In the genomic region with DNA sequence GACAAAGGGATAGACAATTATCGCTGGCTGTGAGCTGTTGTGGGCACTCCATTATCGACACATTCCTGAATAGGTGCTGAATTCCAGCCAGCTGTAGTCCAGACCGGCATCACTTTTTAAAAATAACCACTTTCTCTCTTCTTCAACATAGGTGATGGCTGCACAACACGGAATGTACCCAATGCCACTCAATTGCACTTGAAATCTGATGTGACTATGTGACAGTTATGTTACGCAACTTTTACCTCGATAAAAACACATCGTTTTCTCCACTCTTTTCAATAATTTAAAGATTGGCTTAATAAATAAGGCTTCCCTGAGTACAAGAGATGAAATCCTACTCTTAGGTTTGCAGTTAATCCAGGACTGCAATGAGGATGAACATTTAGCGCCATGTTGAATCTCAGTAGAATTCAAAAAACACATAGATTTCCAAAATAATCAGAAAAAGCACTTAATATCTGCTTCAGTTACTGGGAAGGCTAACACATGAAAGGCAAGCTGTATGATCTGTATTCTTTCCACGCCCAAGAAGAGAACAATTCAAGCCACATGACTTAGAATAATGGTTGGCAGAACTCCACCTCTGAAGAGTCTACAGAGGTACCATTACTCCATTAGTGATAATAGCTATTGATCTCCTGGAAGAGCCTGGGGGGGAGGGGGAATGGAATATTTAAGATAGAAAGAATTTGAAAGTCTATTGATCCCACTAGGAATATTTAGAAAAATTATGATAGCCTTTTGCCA, we compare ENCODE assay signal across 14 cellular contexts. TPM values are rescaled to one million over a fixed set of nuclear protein-coding genes. Genes with fewer than 3 reads are reported as not detected.
DNase-seq lines count a peak whose midpoint lies in the region; ATAC-seq and TF ChIP-seq lines count a peak whose summit lies in the region.
"Had no signal": no experiment of that assay in that cellular context is flagged by ENCODE, and none has a peak within 500 bp of the region (broad histone marks: within the 10 kb centered on the region; RNA-seq: fewer than 3 reads in every experiment).

No MANE protein-coding gene starts in this region.

- 0 out of 2 replicates have a peak, but pooled peaks cover 4% of the 10 kb centered on the region for H3F3A ChIP-seq in MM.1S (ENCODE audit: insufficient read depth, low read length)

- H3K4me3 ChIP-seq in right atrium auricular region: peak overlapping the region in 1 of 2 donors; percentile 14
- H3K4me3 ChIP-seq in iPS-20b (ENCODE audit: low read length): peak overlapping the region; percentile 92
- no peak overlapping the region for H3K4me3 ChIP-seq in MM.1S (ENCODE audit: low read length)
- H3K4me3 ChIP-seq: upper lobe of left lung had no signal

- DNase-seq in right atrium auricular region (ENCODE audit: low spot score) (no peak), Right ventricle myocardium superior (no peak), NCI-H2171 treated with DMSO at 0.1 percent for 48 hours (lab: John Stamatoyannopoulos, UW) (no peak), NCI-H2081 treated with DMSO at 0.1 percent for 48 hours (lab: John Stamatoyannopoulos, UW) (no peak), MM.1S (no peak)
- DNase-seq: KG1, NCI-H2171, upper lobe of left lung had no signal

- peaks cover 0 to 74% of the 10 kb centered on the region in 2 donors for H3K4me1 ChIP-seq in right atrium auricular region
- peaks cover 30% of the 10 kb centered on the region for H3K4me1 ChIP-seq in iPS-20b (ENCODE audit: insufficient read depth, low read length)
- H3K4me1 ChIP-seq in MM.1S (ENCODE audit: low read length): peaks cover 21% of the 10 kb centered on the region

- peaks cover 62% of the 10 kb centered on the region for H4K20me1 ChIP-seq in MM.1S (ENCODE audit: insufficient read depth, low read length)

- H3K27me3 ChIP-seq in right atrium auricular region (no peaks in the 10 kb centered on the region), iPS-20b (ENCODE audit: insufficient read depth, low read length) (no peaks in the 10 kb centered on the region), MM.1S (replicated peaks; ENCODE audit: insufficient read depth, low read length) (no peaks in the 10 kb centered on the region)
- H3K27me3 ChIP-seq: upper lobe of left lung had no signal

- H3K9ac ChIP-seq in iPS-20b (ENCODE audit: low read depth, low read length): no peak overlapping the region
- H3K9ac ChIP-seq in MM.1S (ENCODE audit: low read length): no peak overlapping the region

- H2AFZ ChIP-seq in MM.1S (ENCODE audit: low read length): no peak overlapping the region

- peaks cover 20% of the 10 kb centered on the region for H3K36me3 Mint-ChIP-seq in activated naive CD8-positive, alpha-beta T cell

- TF ChIP-seq CTCF in right atrium auricular region (IDR thresholded peaks at IDR 0.05) (no peak), MM.1S (IDR thresholded peaks at IDR 0.05; ENCODE audit: low read length) (no peak)

- H3K79me2 ChIP-seq in MM.1S (ENCODE audit: low read length): peaks cover 86% of the 10 kb centered on the region

- H3K4me1 Mint-ChIP-seq in activated naive CD8-positive, alpha-beta T cell (ENCODE audit: low read depth): peaks cover 64% of the 10 kb centered on the region

- no peaks in the 10 kb centered on the region for H3K9me3 ChIP-seq in right atrium auricular region
- H3K9me3 ChIP-seq in iPS-20b (ENCODE audit: insufficient read depth, low read depth, low read length): no peaks in the 10 kb centered on the region; the same call in 1 of the 2 replicates
- H3K9me3 ChIP-seq in MM.1S (replicated peaks; ENCODE audit: insufficient read depth, low read length): no peaks in the 10 kb centered on the region
- H3K9me3 ChIP-seq: upper lobe of left lung had no signal

- no peak for ATAC-seq in Right ventricle myocardium superior (ENCODE audit: poor library complexity)
- ATAC-seq: left lobe of liver, Panc1 had no signal

- no peaks in the 10 kb centered on the region for H3K9me2 ChIP-seq in MM.1S (replicated peaks; ENCODE audit: insufficient read depth, low read length)

- H3K4me2 ChIP-seq in MM.1S (ENCODE audit: low read depth, low read length): no peak overlapping the region

- peaks cover 21% of the 10 kb centered on the region for H3K36me3 ChIP-seq in right atrium auricular region
- peaks cover 67% of the 10 kb centered on the region for H3K36me3 ChIP-seq in iPS-20b (ENCODE audit: insufficient read depth, low read depth, low read length)
- peaks cover 28% of the 10 kb centered on the region for H3K36me3 ChIP-seq in MM.1S (replicated peaks; ENCODE audit: insufficient read depth, low read length)

- H3K27ac Mint-ChIP-seq in activated naive CD8-positive, alpha-beta T cell: peak overlapping the region; percentile 37

- intact Hi-C loops in Right ventricle myocardium superior (cut with DNase I): no loop called here

- H3K4me3 Mint-ChIP-seq in activated naive CD8-positive, alpha-beta T cell: peak overlapping the region; percentile 70

- H3K27me3 Mint-ChIP-seq in activated naive CD8-positive, alpha-beta T cell: no peaks in the 10 kb centered on the region

- no peaks in the 10 kb centered on the region for H3K9me3 Mint-ChIP-seq in activated naive CD8-positive, alpha-beta T cell (ENCODE audit: low read depth)

- peak overlapping the region; percentile 70 to 99 for H3K27ac ChIP-seq in right atrium auricular region
- no peak overlapping the region for H3K27ac ChIP-seq in iPS-20b (ENCODE audit: low read length)
- H3K27ac ChIP-seq in temporal lobe (ENCODE audit: low read depth, low read length): peak overlapping the region; percentile 90
- H3K27ac ChIP-seq in MM.1S (ENCODE audit: low read length): no peak overlapping the region
- H3K27ac ChIP-seq: C4-2B had no signal

RNA-seq across cellular contexts. Expression of a gene that starts 3.6 kb away (rescaled TPM):
- total RNA-seq in right atrium auricular region: 100 to 1,000 TPM; 132 to 153 TPM
- 219 TPM for total RNA-seq in Right ventricle myocardium superior
- 344 TPM for total RNA-seq in temporal lobe

RNA-seq across cellular contexts. Expression of a gene that starts 52.7 kb away (rescaled TPM):
- total RNA-seq in right atrium auricular region (1,000 to 10,000 TPM; 1,006 to 1,433 TPM), Right ventricle myocardium superior (2,459 TPM), temporal lobe (5.2 TPM)

RNA-seq across cellular contexts. Expression of a gene that starts 54.3 kb away (rescaled TPM):
- total RNA-seq in right atrium auricular region (under 1 TPM; 0.35 to 0.37 TPM), Right ventricle myocardium superior (0.97 TPM), temporal lobe (1.2 TPM)

Comparison
In these comparisons a context has a peak if more than half of its experiments do, and no peak if none do; other contexts are left out.
1. H3K27ac ChIP-seq: peak in right atrium auricular region (2 of 2) and temporal lobe (single experiment); none in iPS-20b (single experiment) and MM.1S (single experiment).
2. RNA of a gene that starts 52.7 kb away (total RNA-seq): 2,459 TPM in Right ventricle myocardium superior (single experiment) and 1,006 to 1,433 TPM in right atrium auricular region; 5.2 TPM in temporal lobe (single experiment); every median in the first group is over 100 times any median in the second.